21 cellular contexts compared by ENCODE assay signal in genomic region chr3:142623209-142623608, GRCh38. TPM values are rescaled to one million over a fixed set of nuclear protein-coding genes. Genes with fewer than 3 reads are reported as not detected.
DNase-seq lines count a peak whose midpoint lies in the region; ATAC-seq, FAIRE-seq and TF ChIP-seq lines count a peak whose summit lies in the region.
"Had no signal": no experiment of that assay in that cellular context is flagged by ENCODE, and none has a peak within 500 bp of the region (broad histone marks: within the 10 kb centered on the region; RNA-seq: fewer than 3 reads in every experiment).

No MANE protein-coding gene starts in this region.

- in situ Hi-C loops in transverse colon (cut with MboI; ENCODE audit: low pct_ligation_motif_present in 1 of 4, low pct_unique_long_range_greater_than_20kb in 1 of 4, low sequenced_read_pairs in 3 of 4) = no loop called here

- 80% methylated on average over 1 of the region's 1 CpG for WGBS in A549 (ENCODE audit: missing lambda C conversion rate)
- 43 to 57% methylated on average over 1 of the region's 1 CpG for WGBS in transverse colon (ENCODE audit: low coverage in 1 of 2), 2 donors

- no peaks in the 10 kb centered on the region for H3K9me3 Mint-ChIP-seq in CD14-positive monocyte
- H3K9me3 Mint-ChIP-seq: CD8-positive, alpha-beta memory T cell had no signal

- TF ChIP-seq CTCF in A549 (IDR thresholded peaks at IDR 0.05) (no peak), transverse colon (IDR thresholded peaks at IDR 0.05) (no peak), CD14-positive monocyte (IDR thresholded peaks at IDR 0.05) (no peak)

- TF ChIP-seq EP300 in A549 (IDR thresholded peaks at IDR 0.05) (no peak), transverse colon (IDR thresholded peaks at IDR 0.05; ENCODE audit: low read depth) (no peak)

- H3K4me3 Mint-ChIP-seq in CD14-positive monocyte = no peak overlapping the region
- H3K4me3 Mint-ChIP-seq: B cell; CD4-positive, CD25-positive, alpha-beta regulatory T cell; CD8-positive, alpha-beta memory T cell had no signal

- ATAC-seq in A549 = no peak
- ATAC-seq in left colon = peak; percentile 55

- no peak for TF ChIP-seq POLR2A in A549 (IDR thresholded peaks at IDR 0.05; ENCODE audit: low read length)
- TF ChIP-seq POLR2A in transverse colon (IDR thresholded peaks at IDR 0.05) = no peak

- H3K9me3 ChIP-seq in A549 (no peaks in the 10 kb centered on the region), transverse colon (no peaks in the 10 kb centered on the region)
- H3K9me3 ChIP-seq: BLaER1 treated with 17β-estradiol and CSF1 and Interleukin-3, amounts not matched to agents 10 nM and 100 nM; HAP-1 had no signal

- no peak for DNase-seq in A549 (ENCODE audit: low read depth in 1 of 2, low spot score in 1 of 2)
- DNase-seq in OCI-M1 (lab: John Stamatoyannopoulos, UW) = peak; percentile 7
- no peak for DNase-seq in left colon
- DNase-seq in transverse colon = no peak
- DNase-seq in CD14-positive monocyte (ENCODE audit: low spot score) = no peak
- DNase-seq in activated T-cell treated with anti-CD3 and anti-CD28 coated beads, Interleukin-2, amount 50 U/mL, for 1 hour = no peak
- no peak for DNase-seq in AML-193 (lab: John Stamatoyannopoulos, UW)
- DNase-seq: CD4-positive, CD25-positive, alpha-beta regulatory T cell; CD8-positive, alpha-beta memory T cell; COR-L47; DMS 273 treated with DMSO at 0.1 percent for 48 hours; DMS53; DND-41; EL had no signal

- no peaks in the 10 kb centered on the region for H3K36me3 ChIP-seq in transverse colon
- H3K36me3 ChIP-seq: BLaER1 treated with 17β-estradiol and CSF1 and Interleukin-3, amounts not matched to agents 10 nM and 100 nM; HAP-1 had no signal

- no peak overlapping the region for H3K27ac ChIP-seq in A549
- peak overlapping the region; percentile 61 to 83 (median 74) for H3K27ac ChIP-seq in transverse colon
- H3K27ac ChIP-seq: 22Rv1; BLaER1 treated with 17β-estradiol and CSF1 and Interleukin-3, amounts not matched to agents 10 nM and 100 nM had no signal

- peaks cover 35% of the 10 kb centered on the region for H3K4me1 ChIP-seq in A549
- H3K4me1 ChIP-seq in transverse colon = peaks cover 17 to 72% (median 36%) of the 10 kb centered on the region in 4 donors
- H3K4me1 ChIP-seq: HAP-1 had no signal

- CTCF ChIA-PET in A549 (lab: Yijun Ruan, JAX) = interaction anchor here (1.0 to 1.2 kb wide), 2 partner anchors 53 to 206 kb away, joined by 3 to 4 read pairs; no protein-coding TSS in a partner anchor

- H3K4me2 ChIP-seq in A549 = peak overlapping the region; percentile 8; the same call in 1 of the 3 replicates
- H3K4me2 ChIP-seq: BLaER1 treated with 17β-estradiol and CSF1 and Interleukin-3, amounts not matched to agents 10 nM and 100 nM had no signal

- H3K27me3 ChIP-seq in transverse colon = no peaks in the 10 kb centered on the region
- H3K27me3 ChIP-seq: BLaER1 treated with 17β-estradiol and CSF1 and Interleukin-3, amounts not matched to agents 10 nM and 100 nM had no signal

- no peaks in the 10 kb centered on the region for H3K4me1 Mint-ChIP-seq in CD14-positive monocyte
- H3K4me1 Mint-ChIP-seq: B cell; CD8-positive, alpha-beta memory T cell had no signal

- H3K27ac Mint-ChIP-seq in CD14-positive monocyte = no peak overlapping the region
- H3K27ac Mint-ChIP-seq: B cell; CD4-positive, CD25-positive, alpha-beta regulatory T cell; CD8-positive, alpha-beta memory T cell had no signal

- FAIRE-seq in A549 (lab: Jason Lieb, UNC) = no peak
- FAIRE-seq: GM12891, GM19239, H1 had no signal

- TF ChIP-seq RAD21 in A549 (conservative IDR thresholded peaks at IDR 0.05 in 1 of 2, IDR thresholded peaks at IDR 0.05 in 1 of 2) = no peak

- intact Hi-C loops in left colon (cut with DNase I, micrococcal nuclease) (no loop called here), transverse colon (cut with DNase I; ENCODE audit: low total_unique reads) (no loop called here), CD14-positive monocyte (cut with micrococcal nuclease) (no loop called here)

- POLR2A ChIA-PET in A549 (lab: Yijun Ruan, JAX) = no interaction called here

- no peaks in the 10 kb centered on the region for H3K36me3 Mint-ChIP-seq in CD14-positive monocyte
- H3K36me3 Mint-ChIP-seq: CD4-positive, CD25-positive, alpha-beta regulatory T cell; CD8-positive, alpha-beta memory T cell had no signal

- H3K27me3 Mint-ChIP-seq in CD14-positive monocyte (ENCODE audit: low read depth in 3 of 3) = no peaks in the 10 kb centered on the region
- H3K27me3 Mint-ChIP-seq: B cell; CD8-positive, alpha-beta memory T cell had no signal

- H3K4me3 ChIP-seq in A549 = no peak overlapping the region
- peak overlapping the region in 1 of 4 donors; percentile 33 for H3K4me3 ChIP-seq in transverse colon
- H3K4me3 ChIP-seq: BLaER1 treated with 17β-estradiol and CSF1 and Interleukin-3, amounts not matched to agents 10 nM and 100 nM; HAP-1 had no signal

TF ChIP-seq in A549, 52 proteins besides CTCF, POLR2A, EP300 and RAD21 (continues in another document):
- no peak for TF ChIP-seq ESRRA (IDR thresholded peaks at IDR 0.05; ENCODE audit: borderline replicate concordance, low read length)
- TF ChIP-seq JUN (IDR thresholded peaks at IDR 0.05) = no peak
- TF ChIP-seq RFX5 (IDR thresholded peaks at IDR 0.05) = no peak
- no peak for TF ChIP-seq ZSCAN20 (CRISPR knock-in tag; IDR thresholded peaks at IDR 0.05)
- TF ChIP-seq BCL3 (IDR thresholded peaks at IDR 0.05) = no peak
- no peak for TF ChIP-seq MAFK (IDR thresholded peaks at IDR 0.05; ENCODE audit: partially characterized antibody)
- TF ChIP-seq FOXS1 (CRISPR knock-in tag; IDR thresholded peaks at IDR 0.05) = no peak
- TF ChIP-seq REST (IDR thresholded peaks at IDR 0.05) = no peak
- no peak for TF ChIP-seq PBX3 (IDR thresholded peaks at IDR 0.05)
- TF ChIP-seq ZFP36 (IDR thresholded peaks at IDR 0.05; ENCODE audit: borderline replicate concordance, partially characterized antibody) = no peak
- TF ChIP-seq CEBPB (IDR thresholded peaks at IDR 0.05) = no peak
- TF ChIP-seq HEYL (CRISPR knock-in tag; IDR thresholded peaks at IDR 0.05) = no peak

RNA-seq across cellular contexts. Expression of gene PLS1, which starts 27.0 kb away (rescaled TPM):
- polyA plus RNA-seq in A549 (2011; rRNA removed) = 73.7 and 78.1 TPM in 2 replicates
- 7.9 and 8.0 TPM in 2 replicates for polyA plus RNA-seq in A549 (2012; cell fraction: cytosol; rRNA removed)
- polyA plus RNA-seq in A549 (2012; cell fraction: nucleus; rRNA removed) = 4.4 and 5.7 TPM in 2 replicates
- 18.0 to 18.5 TPM (median 18.3 TPM) in 3 replicates for polyA plus RNA-seq in A549 (2017; fragmentation: RNase III; extraction: RNeasy Plus Mini Kit Qiagen cat#74134 plus additional on column Dnase treatment)
- 21.5 and 23.1 TPM in 2 replicates for polyA minus RNA-seq in A549 (2011; rRNA and poly(A)+ RNA removed)
- total RNA-seq in left colon = 100 to 1,000 TPM; 457 to 472 TPM
- total RNA-seq in transverse colon = 100 to 1,000 TPM in 3 of 4 donors, 10 to 100 TPM in 1; 58.7 to 507 (median 340) TPM
- under 1 TPM in 1 of 2 donors, not detected in 1; 0.17 TPM for polyA plus RNA-seq in CD14-positive monocyte

RNA-seq across cellular contexts. Expression of gene ATR, which starts 44.7 kb away (rescaled TPM):
- polyA plus RNA-seq in A549 (2011; rRNA removed) = 28.6 and 36.2 TPM in 2 replicates
- 4.8 and 5.3 TPM in 2 replicates for polyA plus RNA-seq in A549 (2012; cell fraction: cytosol; rRNA removed)
- polyA plus RNA-seq in A549 (2012; cell fraction: nucleus; rRNA removed) = 11.1 and 16.7 TPM in 2 replicates
- 13.7 to 15.1 TPM (median 13.9 TPM) in 3 replicates for polyA plus RNA-seq in A549 (2017; fragmentation: RNase III; extraction: RNeasy Plus Mini Kit Qiagen cat#74134 plus additional on column Dnase treatment)
- polyA minus RNA-seq in A549 (2011; rRNA and poly(A)+ RNA removed) = 24.4 and 26.7 TPM in 2 replicates
- total RNA-seq in left colon = 10 to 100 TPM; 13.7 to 18.9 TPM
- total RNA-seq in transverse colon = 10 to 100 TPM; 22.4 to 37.8 (median 25.3) TPM
- polyA plus RNA-seq in CD14-positive monocyte = 1 to 10 TPM; 6.3 to 6.6 TPM

Comparison
In these comparisons a context has a peak if more than half of its experiments do, and no peak if none do; other contexts are left out.
1. H3K27ac ChIP-seq: peak in transverse colon (4 of 4); none in A549 (0 of 2).